In genomic region chr6:43229803-43230239, GRCh38 we compare ENCODE assay signal across 9 cellular contexts. TPM values are rescaled to one million over a fixed set of nuclear protein-coding genes. Genes with fewer than 3 reads are reported as not detected.
A peak's percentile ranks its signal among the peaks of the same experiment; 100 is the strongest.
DNase-seq lines count a peak whose midpoint lies in the region; ATAC-seq, FAIRE-seq and TF ChIP-seq lines count a peak whose summit lies in the region.
"Had no signal": no experiment of that assay in that cellular context is flagged by ENCODE, and none has a peak within 500 bp of the region (broad histone marks: within the 10 kb centered on the region; RNA-seq: fewer than 3 reads in every experiment).

No MANE protein-coding gene starts in this region.

- intact Hi-C loops in activated CD4-positive, alpha-beta T cell treated with anti-CD3 and anti-CD28 coated beads, Interleukin-2, amount 10 ng/mL, durations not matched to agents 24 days and 14 days (cut with micrococcal nuclease): loop anchor here (5.0 kb wide), 1 partner anchor 32 kb away; no protein-coding TSS in a partner anchor

- ATAC-seq in stimulated activated naive CD8-positive, alpha-beta T cell treated with anti-CD3 and anti-CD28 coated beads, Interleukin-15, amount 100 ng/mL, for 72 hours: peak; percentile 29
- ATAC-seq in GM19467 (IDR thresholded peaks at IDR 0.05; ENCODE audit: unreplicated experiment): no peak
- ATAC-seq in GM19328 (IDR thresholded peaks at IDR 0.05; ENCODE audit: unreplicated experiment): no peak

- H3K9me3 Mint-ChIP-seq in activated CD4-positive, alpha-beta T cell treated with anti-CD3 and anti-CD28 coated beads, Interleukin-2, amount 10 ng/mL, durations not matched to agents 24 days and 14 days: no peaks in the 10 kb centered on the region
- no peaks in the 10 kb centered on the region for H3K9me3 Mint-ChIP-seq in activated CD4-positive, alpha-beta memory T cell treated with anti-CD3 and anti-CD28 coated beads, Interleukin-2, amount 10 ng/mL, durations not matched to agents 7 days and 5 days
- no peaks in the 10 kb centered on the region for H3K9me3 Mint-ChIP-seq in immature natural killer cell
- H3K9me3 Mint-ChIP-seq in stimulated activated naive CD8-positive, alpha-beta T cell treated with anti-CD3 and anti-CD28 coated beads, Interleukin-15, amount 100 ng/mL, for 72 hours: no peaks in the 10 kb centered on the region

- DNase-seq in activated CD4-positive, alpha-beta T cell treated with anti-CD3 and anti-CD28 coated beads, Interleukin-2, amount 10 ng/mL, durations not matched to agents 24 days and 14 days: no peak
- no peak for DNase-seq in activated CD4-positive, alpha-beta T cell treated with anti-CD3 and anti-CD28 coated beads for 48 hours
- no peak for DNase-seq in activated CD4-positive, alpha-beta memory T cell treated with anti-CD3 and anti-CD28 coated beads, Interleukin-2, amount 10 ng/mL, durations not matched to agents 7 days and 5 days
- DNase-seq in immature natural killer cell: no peak
- DNase-seq in stimulated activated naive CD8-positive, alpha-beta T cell treated with anti-CD3 and anti-CD28 coated beads, Interleukin-15, amount 100 ng/mL, for 72 hours: no peak
- DNase-seq in GM12891 (ENCODE audit: insufficient read length, low spot score): no peak

- H3K4me3 Mint-ChIP-seq in activated CD4-positive, alpha-beta T cell treated with anti-CD3 and anti-CD28 coated beads, Interleukin-2, amount 10 ng/mL, durations not matched to agents 24 days and 14 days: peak overlapping the region; percentile 92
- peak overlapping the region; percentile 79 for H3K4me3 Mint-ChIP-seq in activated CD4-positive, alpha-beta memory T cell treated with anti-CD3 and anti-CD28 coated beads, Interleukin-2, amount 10 ng/mL, durations not matched to agents 7 days and 5 days
- peak overlapping the region; percentile 82 to 90 (median 88) for H3K4me3 Mint-ChIP-seq in immature natural killer cell
- peak overlapping the region; percentile 72 to 86 for H3K4me3 Mint-ChIP-seq in stimulated activated naive CD8-positive, alpha-beta T cell treated with anti-CD3 and anti-CD28 coated beads, Interleukin-15, amount 100 ng/mL, for 72 hours

- TF ChIP-seq POLR2A in GM12891 (IDR thresholded peaks at IDR 0.05; ENCODE audit: low read depth, low read length): no peak

- POLR2A ChIA-PET in activated CD4-positive, alpha-beta memory T cell treated with anti-CD3 and anti-CD28 coated beads, Interleukin-2, amount 10 ng/mL, durations not matched to agents 7 days and 5 days (lab: Charles Lee): interaction anchor here (1.0 to 1.5 kb wide), 6 partner anchors 17 to 198 kb away, joined by 3 to 13 read pairs (median 6); partner anchors contain the start of genes ABCC10, CUL9 and ZNF318

- CTCF ChIA-PET in activated CD4-positive, alpha-beta memory T cell treated with anti-CD3 and anti-CD28 coated beads, Interleukin-2, amount 10 ng/mL, durations not matched to agents 7 days and 5 days (lab: Charles Lee): interaction anchor here (0.5 to 3.9 kb wide), 22 partner anchors 8 to 277 kb away, joined by 3 to 24 read pairs (median 4); partner anchors contain the start of genes ABCC10, CRIP3, PPP2R5D and TJAP1

- peak overlapping the region; percentile 89 for H3K27ac Mint-ChIP-seq in activated CD4-positive, alpha-beta T cell treated with anti-CD3 and anti-CD28 coated beads, Interleukin-2, amount 10 ng/mL, durations not matched to agents 24 days and 14 days
- peak overlapping the region; percentile 66 for H3K27ac Mint-ChIP-seq in activated CD4-positive, alpha-beta memory T cell treated with anti-CD3 and anti-CD28 coated beads, Interleukin-2, amount 10 ng/mL, durations not matched to agents 7 days and 5 days
- peak overlapping the region in 5 of 6 donors; percentile 58 to 86 (median 71) for H3K27ac Mint-ChIP-seq in immature natural killer cell
- H3K27ac Mint-ChIP-seq in stimulated activated naive CD8-positive, alpha-beta T cell treated with anti-CD3 and anti-CD28 coated beads, Interleukin-15, amount 100 ng/mL, for 72 hours: peak overlapping the region; percentile 91 to 95

- no peak for FAIRE-seq in GM12891 (lab: Jason Lieb, UNC)
- FAIRE-seq: endometrium had no signal

- H3K27me3 Mint-ChIP-seq in activated CD4-positive, alpha-beta T cell treated with anti-CD3 and anti-CD28 coated beads, Interleukin-2, amount 10 ng/mL, durations not matched to agents 24 days and 14 days: peaks cover 16% of the 10 kb centered on the region
- H3K27me3 Mint-ChIP-seq in activated CD4-positive, alpha-beta memory T cell treated with anti-CD3 and anti-CD28 coated beads, Interleukin-2, amount 10 ng/mL, durations not matched to agents 7 days and 5 days: peaks cover 9% of the 10 kb centered on the region
- peaks cover 4 to 8% (median 8%) of the 10 kb centered on the region in 3 donors for H3K27me3 Mint-ChIP-seq in immature natural killer cell (ENCODE audit: low read depth in 3 of 3)
- no peaks in the 10 kb centered on the region for H3K27me3 Mint-ChIP-seq in stimulated activated naive CD8-positive, alpha-beta T cell treated with anti-CD3 and anti-CD28 coated beads, Interleukin-15, amount 100 ng/mL, for 72 hours

- peaks cover 18% of the 10 kb centered on the region for H3K36me3 Mint-ChIP-seq in activated CD4-positive, alpha-beta T cell treated with anti-CD3 and anti-CD28 coated beads, Interleukin-2, amount 10 ng/mL, durations not matched to agents 24 days and 14 days (ENCODE audit: low read depth)
- peaks cover 13% of the 10 kb centered on the region for H3K36me3 Mint-ChIP-seq in activated CD4-positive, alpha-beta memory T cell treated with anti-CD3 and anti-CD28 coated beads, Interleukin-2, amount 10 ng/mL, durations not matched to agents 7 days and 5 days (ENCODE audit: low read depth)
- H3K36me3 Mint-ChIP-seq in immature natural killer cell: no peaks in the 10 kb centered on the region

- H3K4me1 Mint-ChIP-seq in activated CD4-positive, alpha-beta T cell treated with anti-CD3 and anti-CD28 coated beads, Interleukin-2, amount 10 ng/mL, durations not matched to agents 24 days and 14 days: peaks cover 25% of the 10 kb centered on the region
- peaks cover 36% of the 10 kb centered on the region for H3K4me1 Mint-ChIP-seq in activated CD4-positive, alpha-beta memory T cell treated with anti-CD3 and anti-CD28 coated beads, Interleukin-2, amount 10 ng/mL, durations not matched to agents 7 days and 5 days
- peaks cover 6 to 15% of the 10 kb centered on the region in 2 donors for H3K4me1 Mint-ChIP-seq in immature natural killer cell
- H3K4me1 Mint-ChIP-seq in stimulated activated naive CD8-positive, alpha-beta T cell treated with anti-CD3 and anti-CD28 coated beads, Interleukin-15, amount 100 ng/mL, for 72 hours: peaks cover 52% of the 10 kb centered on the region

TF ChIP-seq in GM12891, 5 proteins besides CTCF, POLR2A, EP300 and RAD21:
- no peak for TF ChIP-seq POU2F2 (IDR thresholded peaks at IDR 0.05; ENCODE audit: low read depth, low read length)
- no peak for TF ChIP-seq TAF1 (IDR thresholded peaks at IDR 0.05; ENCODE audit: low read depth, low read length)
- TF ChIP-seq SPI1 (IDR thresholded peaks at IDR 0.05; ENCODE audit: low read depth, low read length): no peak
- TF ChIP-seq POLR2AphosphoS5 (IDR thresholded peaks at IDR 0.05; ENCODE audit: low read depth, low read length): no peak
- TF ChIP-seq PAX5 (IDR thresholded peaks at IDR 0.05; ENCODE audit: insufficient read depth, low read length, severe bottlenecking): no peak

RNA-seq across cellular contexts. Expression of gene DNPH1, which starts 0.5 kb away (rescaled TPM):
- total RNA-seq in activated CD4-positive, alpha-beta T cell treated with anti-CD3 and anti-CD28 coated beads, Interleukin-2, amount 10 ng/mL, durations not matched to agents 24 days and 14 days: 78.9 and 79.6 TPM in 2 replicates
- total RNA-seq in activated CD4-positive, alpha-beta memory T cell treated with anti-CD3 and anti-CD28 coated beads, Interleukin-2, amount 10 ng/mL, durations not matched to agents 7 days and 5 days: 10 to 100 TPM; 39.6 to 42.5 TPM
- 10 to 100 TPM; 23.7 to 36.8 (median 33.6) TPM for polyA plus RNA-seq in immature natural killer cell
- polyA plus RNA-seq in GM12891 (2012; ENCODE audit: low read depth, missing spikeins): 113 TPM

RNA-seq across cellular contexts. Expression of gene TTBK1, which starts 13.5 kb away (rescaled TPM):
- total RNA-seq in activated CD4-positive, alpha-beta T cell treated with anti-CD3 and anti-CD28 coated beads, Interleukin-2, amount 10 ng/mL, durations not matched to agents 24 days and 14 days: 0.62 and 0.72 TPM in 2 replicates
- total RNA-seq in activated CD4-positive, alpha-beta memory T cell treated with anti-CD3 and anti-CD28 coated beads, Interleukin-2, amount 10 ng/mL, durations not matched to agents 7 days and 5 days: under 1 TPM; 0.30 TPM
- polyA plus RNA-seq in immature natural killer cell: not detected
- 0.03 TPM for polyA plus RNA-seq in GM12891 (2012; ENCODE audit: low read depth, missing spikeins)

RNA-seq across cellular contexts. Expression of gene CUL9, which starts 47.8 kb away (rescaled TPM):
- total RNA-seq in activated CD4-positive, alpha-beta T cell treated with anti-CD3 and anti-CD28 coated beads, Interleukin-2, amount 10 ng/mL, durations not matched to agents 24 days and 14 days: 38.1 and 39.4 TPM in 2 replicates
- total RNA-seq in activated CD4-positive, alpha-beta memory T cell treated with anti-CD3 and anti-CD28 coated beads, Interleukin-2, amount 10 ng/mL, durations not matched to agents 7 days and 5 days: 10 to 100 TPM; 45.0 to 45.9 TPM
- 1 to 10 TPM; 2.2 to 8.5 (median 4.4) TPM for polyA plus RNA-seq in immature natural killer cell
- 28.3 TPM for polyA plus RNA-seq in GM12891 (2012; ENCODE audit: low read depth, missing spikeins)

RNA-seq across cellular contexts. Expression of gene SRF, which starts 58.8 kb away (rescaled TPM):
- total RNA-seq in activated CD4-positive, alpha-beta T cell treated with anti-CD3 and anti-CD28 coated beads, Interleukin-2, amount 10 ng/mL, durations not matched to agents 24 days and 14 days: 54.3 and 55.2 TPM in 2 replicates
- total RNA-seq in activated CD4-positive, alpha-beta memory T cell treated with anti-CD3 and anti-CD28 coated beads, Interleukin-2, amount 10 ng/mL, durations not matched to agents 7 days and 5 days: 10 to 100 TPM; 45.8 to 45.9 TPM
- polyA plus RNA-seq in immature natural killer cell: 1 to 10 TPM; 4.8 to 7.3 (median 5.2) TPM
- polyA plus RNA-seq in GM12891 (2012; ENCODE audit: low read depth, missing spikeins): 31.1 TPM
